Comparison of ENCODE assay signal across 12 cellular contexts in genomic region chr6:98657764-98658163, GRCh38.
DNase-seq lines count a peak whose midpoint lies in the region; TF ChIP-seq lines count a peak whose summit lies in the region.
"Had no signal": no experiment of that assay in that cellular context is flagged by ENCODE, and none has a peak within 500 bp of the region (broad histone marks: within the 10 kb centered on the region; RNA-seq: fewer than 3 reads in every experiment).

No MANE protein-coding gene starts in this region.

- POLR2A ChIA-PET in activated CD4-positive, alpha-beta T cell treated with anti-CD3 and anti-CD28 coated beads, Interleukin-2, amount 10 ng/mL, durations not matched to agents 7 days and 5 days (lab: Charles Lee) = no interaction called here
- POLR2A ChIA-PET in RWPE1 (lab: Yijun Ruan, JAX; ENCODE audit: low non-redundant PET) = no interaction called here

- no peaks in the 10 kb centered on the region for H3K9me3 Mint-ChIP-seq in activated CD4-positive, alpha-beta T cell treated with anti-CD3 and anti-CD28 coated beads, Interleukin-2, amount 10 ng/mL, durations not matched to agents 7 days and 5 days
- H3K9me3 Mint-ChIP-seq: central memory CD8-positive, alpha-beta T cell; T-helper 2 cell treated with Interferon-gamma antibody and Interleukin-4, amounts not matched to agents 5 μg/mL and 100 μg/mL, for 36 hours had no signal

- no peaks in the 10 kb centered on the region for H3K4me1 Mint-ChIP-seq in activated CD4-positive, alpha-beta T cell treated with anti-CD3 and anti-CD28 coated beads, Interleukin-2, amount 10 ng/mL, durations not matched to agents 7 days and 5 days
- H3K4me1 Mint-ChIP-seq: central memory CD8-positive, alpha-beta T cell had no signal

- H3K36me3 Mint-ChIP-seq in activated CD4-positive, alpha-beta T cell treated with anti-CD3 and anti-CD28 coated beads, Interleukin-2, amount 10 ng/mL, durations not matched to agents 7 days and 5 days (ENCODE audit: low read depth) = no peaks in the 10 kb centered on the region

- CTCF ChIA-PET in activated CD4-positive, alpha-beta T cell treated with anti-CD3 and anti-CD28 coated beads, Interleukin-2, amount 10 ng/mL, durations not matched to agents 7 days and 5 days (lab: Charles Lee) = no interaction called here
- CTCF ChIA-PET in RWPE1 (lab: Yijun Ruan, JAX) = no interaction called here

- no peak overlapping the region for H3K27ac Mint-ChIP-seq in activated CD4-positive, alpha-beta T cell treated with anti-CD3 and anti-CD28 coated beads, Interleukin-2, amount 10 ng/mL, durations not matched to agents 7 days and 5 days
- H3K27ac Mint-ChIP-seq: T-helper 2 cell treated with Interferon-gamma antibody and Interleukin-4, amounts not matched to agents 5 μg/mL and 100 μg/mL, for 36 hours had no signal

- no peak overlapping the region for H3K27ac ChIP-seq in RWPE1
- H3K27ac ChIP-seq: suprapubic skin had no signal

- H3K4me3 ChIP-seq in skeletal muscle cell (ENCODE audit: low read depth, low read length) = no peak overlapping the region
- H3K4me3 ChIP-seq: suprapubic skin had no signal

- H3K27me3 Mint-ChIP-seq in activated CD4-positive, alpha-beta T cell treated with anti-CD3 and anti-CD28 coated beads, Interleukin-2, amount 10 ng/mL, durations not matched to agents 7 days and 5 days = no peaks in the 10 kb centered on the region
- H3K27me3 Mint-ChIP-seq: central memory CD8-positive, alpha-beta T cell had no signal

- TF ChIP-seq CTCF in RWPE1 (conservative IDR thresholded peaks at IDR 0.05; ENCODE audit: low read depth) = no peak

- peak; percentile 32 for DNase-seq in activated CD4-positive, alpha-beta T cell treated with anti-CD3 and anti-CD28 coated beads, Interleukin-2, amount 10 ng/mL, durations not matched to agents 7 days and 5 days
- no peak for DNase-seq in activated CD4-positive, alpha-beta T cell treated with anti-CD3 and anti-CD28 coated beads, Interleukin-2, amount 50 U/mL, for 1 hour
- peak; percentile 8 for DNase-seq in RWPE1 (ENCODE audit: low spot score)
- peak; percentile 7 to 32 for DNase-seq in dermis microvascular lymphatic vessel endothelial cell (ENCODE audit: low read depth in 2 of 2)
- peak; percentile 7 for DNase-seq in skeletal muscle cell (ENCODE audit: low read depth)
- DNase-seq in NCI-H2227 treated with DMSO at 0.1 percent for 48 hours (lab: John Stamatoyannopoulos, UW) = no peak
- DNase-seq in hippocampal formation (lab: John Stamatoyannopoulos, UW) = no peak
- no peak for DNase-seq in nucleus accumbens (lab: John Stamatoyannopoulos, UW)
- DNase-seq: NCI-H1694 treated with DMSO at 0.1 percent for 48 hours had no signal

- H3K4me3 Mint-ChIP-seq in activated CD4-positive, alpha-beta T cell treated with anti-CD3 and anti-CD28 coated beads, Interleukin-2, amount 10 ng/mL, durations not matched to agents 7 days and 5 days = no peak overlapping the region
- H3K4me3 Mint-ChIP-seq: central memory CD8-positive, alpha-beta T cell; T-helper 2 cell treated with Interferon-gamma antibody and Interleukin-4, amounts not matched to agents 5 μg/mL and 100 μg/mL, for 36 hours had no signal

Comparison
In these comparisons a context has a peak if more than half of its experiments do, and no peak if none do; other contexts are left out.
1. DNase-seq: peak in activated CD4-positive, alpha-beta T cell treated with anti-CD3 and anti-CD28 coated beads, Interleukin-2, amount 10 ng/mL, durations not matched to agents 7 days and 5 days (single experiment), RWPE1 (single experiment), dermis microvascular lymphatic vessel endothelial cell (2 of 2) and skeletal muscle cell (single experiment); none in activated CD4-positive, alpha-beta T cell treated with anti-CD3 and anti-CD28 coated beads, Interleukin-2, amount 50 U/mL, for 1 hour (single experiment), NCI-H2227 treated with DMSO at 0.1 percent for 48 hours (single experiment), hippocampal formation (0 of 2) and nucleus accumbens (0 of 56).